Comparison of ENCODE assay signal across 1 cellular context in the genomic region with DNA sequence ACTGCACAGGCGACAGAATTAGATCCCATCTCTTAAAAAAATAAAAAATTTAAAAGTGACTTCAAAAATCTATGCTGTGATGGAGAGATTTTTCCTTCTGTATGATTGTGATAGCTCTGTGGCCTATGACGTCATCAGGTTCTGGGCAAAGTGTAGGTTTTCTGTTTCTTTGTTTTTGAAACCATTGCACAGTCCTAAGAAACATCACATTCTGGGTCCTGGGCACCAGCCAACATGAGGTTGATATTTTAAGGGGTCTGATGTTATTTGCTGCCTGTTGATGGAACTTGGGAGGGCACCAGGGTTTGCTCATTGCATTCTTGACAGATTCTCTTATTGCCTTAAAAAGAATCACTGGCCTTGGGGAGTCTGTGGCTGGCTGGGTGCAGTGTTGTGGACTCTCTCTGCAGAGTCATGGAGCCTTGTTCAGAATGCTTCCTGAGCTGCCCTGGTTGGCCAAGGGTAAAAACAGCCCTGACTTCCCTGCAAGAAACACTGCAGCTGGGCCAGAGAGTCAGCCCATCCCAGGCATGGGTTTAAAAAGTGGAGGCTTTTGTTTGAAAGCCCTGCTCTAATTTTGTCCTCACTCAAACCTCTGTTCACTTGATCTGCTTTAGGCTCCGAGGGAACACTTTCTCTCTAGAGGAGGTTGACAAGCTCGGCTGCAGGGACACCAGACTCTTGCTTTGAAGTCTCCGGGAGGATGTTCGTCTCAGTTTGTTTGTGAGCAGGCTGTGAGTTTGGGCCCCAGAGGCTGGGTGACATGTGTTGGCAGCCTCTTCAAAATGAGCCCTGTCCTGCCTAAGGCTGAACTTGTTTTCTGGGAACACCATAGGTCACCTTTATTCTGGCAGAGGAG.
TF ChIP-seq lines count a peak whose summit lies in the region.

No MANE protein-coding gene starts in this region.

TF ChIP-seq in IMR-90, 13 proteins besides CTCF, POLR2A, EP300 and RAD21:
- TF ChIP-seq ELK1 (IDR thresholded peaks at IDR 0.05; ENCODE audit: borderline replicate concordance, low read depth, low read length) (no peak), CHD1 (IDR thresholded peaks at IDR 0.05; ENCODE audit: low read depth, low read length) (no peak)
TF ChIP-seq in IMR-90: peak in this region for 0.
